In the genomic region with DNA sequence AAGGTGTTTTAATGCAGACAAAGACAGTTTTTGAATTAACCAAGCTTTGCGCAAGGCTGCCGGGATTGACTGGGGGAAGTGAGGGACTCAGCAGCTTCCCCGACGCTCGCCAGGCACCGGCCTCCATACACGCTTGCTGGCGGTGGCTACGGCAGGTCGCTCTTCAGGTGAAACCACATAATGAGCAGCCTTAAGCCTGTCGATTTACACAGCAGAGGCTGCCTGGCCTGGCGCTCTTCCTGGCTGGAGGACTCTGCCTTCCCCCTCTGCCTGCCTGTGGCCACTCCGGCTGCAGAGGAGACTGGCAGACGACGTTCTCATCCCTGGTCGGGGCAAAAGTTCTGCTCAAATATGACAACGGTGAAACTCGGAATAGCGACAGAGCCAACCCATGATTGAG, we compare ENCODE assay signal across 2 cellular contexts.
TF ChIP-seq lines count a peak whose summit lies in the region.

No MANE protein-coding gene starts in this region.

TF ChIP-seq in GM23338, 12 proteins besides CTCF, POLR2A, EP300 and RAD21:
- TF ChIP-seq EZH2 (IDR thresholded peaks at IDR 0.05; ENCODE audit: low read depth, unreplicated experiment) (no peak), EZH2phosphoT487 (IDR thresholded peaks at IDR 0.05; ENCODE audit: unreplicated experiment) (no peak), NANOG (IDR thresholded peaks at IDR 0.05; ENCODE audit: borderline replicate concordance) (no peak), ZNF331 (CRISPR knock-in tag; IDR thresholded peaks at IDR 0.05; ENCODE audit: low read depth) (no peak), JUNB (IDR thresholded peaks at IDR 0.05; ENCODE audit: unreplicated experiment) (no peak)

TF ChIP-seq in K562, 482 proteins besides CTCF, POLR2A, EP300 and RAD21:
- TF ChIP-seq MEF2D (tag; conservative IDR thresholded peaks at IDR 0.05; ENCODE audit: low read depth) (no peak), CHD4 (IDR thresholded peaks at IDR 0.05; ENCODE audit: insufficient read depth, insufficient replicate concordance, low read depth, low read length, poor library complexity, severe bottlenecking) (no peak), ZC3H4 (CRISPR knock-in tag; IDR thresholded peaks at IDR 0.05; ENCODE audit: borderline replicate concordance) (no peak), ARID2 (IDR thresholded peaks at IDR 0.05) (no peak), TAF9B (IDR thresholded peaks at IDR 0.05; ENCODE audit: partially characterized antibody) (no peak), XRCC3 (IDR thresholded peaks at IDR 0.05) (no peak), NFRKB (IDR thresholded peaks at IDR 0.05; ENCODE audit: low read depth) (no peak), ZBTB8A (IDR thresholded peaks at IDR 0.05; ENCODE audit: partially characterized antibody) (no peak), PHF20 (IDR thresholded peaks at IDR 0.05; ENCODE audit: partially characterized antibody) (no peak), ZNF274 (IDR thresholded peaks at IDR 0.05; ENCODE audit: borderline replicate concordance, low read depth, low read length) (no peak), ZNF561 (CRISPR knock-in tag; conservative IDR thresholded peaks at IDR 0.05) (no peak), ASH1L (IDR thresholded peaks at IDR 0.05; ENCODE audit: borderline replicate concordance, low read depth, partially characterized antibody) (no peak), GTF2E2 (tag; IDR thresholded peaks at IDR 0.05) (no peak), ELF4 (CRISPR knock-in tag; IDR thresholded peaks at IDR 0.05) (no peak), POLR3G (IDR thresholded peaks at IDR 0.05; ENCODE audit: extremely low read depth, insufficient read length, insufficient replicate concordance) (no peak), RBM14 (IDR thresholded peaks at IDR 0.05; ENCODE audit: borderline replicate concordance, insufficient read depth, low read depth, low read length) (no peak)
- TF ChIP-seq, protein P1, sequence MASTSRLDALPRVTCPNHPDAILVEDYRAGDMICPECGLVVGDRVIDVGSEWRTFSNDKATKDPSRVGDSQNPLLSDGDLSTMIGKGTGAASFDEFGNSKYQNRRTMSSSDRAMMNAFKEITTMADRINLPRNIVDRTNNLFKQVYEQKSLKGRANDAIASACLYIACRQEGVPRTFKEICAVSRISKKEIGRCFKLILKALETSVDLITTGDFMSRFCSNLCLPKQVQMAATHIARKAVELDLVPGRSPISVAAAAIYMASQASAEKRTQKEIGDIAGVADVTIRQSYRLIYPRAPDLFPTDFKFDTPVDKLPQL (IDR thresholded peaks at IDR 0.05; ENCODE audit: extremely low read depth, insufficient read length): no peak
- TF ChIP-seq, protein P2, sequence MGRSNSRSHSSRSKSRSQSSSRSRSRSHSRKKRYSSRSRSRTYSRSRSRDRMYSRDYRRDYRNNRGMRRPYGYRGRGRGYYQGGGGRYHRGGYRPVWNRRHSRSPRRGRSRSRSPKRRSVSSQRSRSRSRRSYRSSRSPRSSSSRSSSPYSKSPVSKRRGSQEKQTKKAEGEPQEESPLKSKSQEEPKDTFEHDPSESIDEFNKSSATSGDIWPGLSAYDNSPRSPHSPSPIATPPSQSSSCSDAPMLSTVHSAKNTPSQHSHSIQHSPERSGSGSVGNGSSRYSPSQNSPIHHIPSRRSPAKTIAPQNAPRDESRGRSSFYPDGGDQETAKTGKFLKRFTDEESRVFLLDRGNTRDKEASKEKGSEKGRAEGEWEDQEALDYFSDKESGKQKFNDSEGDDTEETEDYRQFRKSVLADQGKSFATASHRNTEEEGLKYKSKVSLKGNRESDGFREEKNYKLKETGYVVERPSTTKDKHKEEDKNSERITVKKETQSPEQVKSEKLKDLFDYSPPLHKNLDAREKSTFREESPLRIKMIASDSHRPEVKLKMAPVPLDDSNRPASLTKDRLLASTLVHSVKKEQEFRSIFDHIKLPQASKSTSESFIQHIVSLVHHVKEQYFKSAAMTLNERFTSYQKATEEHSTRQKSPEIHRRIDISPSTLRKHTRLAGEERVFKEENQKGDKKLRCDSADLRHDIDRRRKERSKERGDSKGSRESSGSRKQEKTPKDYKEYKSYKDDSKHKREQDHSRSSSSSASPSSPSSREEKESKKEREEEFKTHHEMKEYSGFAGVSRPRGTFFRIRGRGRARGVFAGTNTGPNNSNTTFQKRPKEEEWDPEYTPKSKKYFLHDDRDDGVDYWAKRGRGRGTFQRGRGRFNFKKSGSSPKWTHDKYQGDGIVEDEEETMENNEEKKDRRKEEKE (IDR thresholded peaks at IDR 0.05; ENCODE audit: borderline replicate concordance in 1 of 2, control insufficient read depth in 1 of 2, low read depth in 2 of 2, low read length in 1 of 2): no peak
